Comparison of ENCODE assay signal across 8 cellular contexts in genomic region chr5:90510438-90510837, GRCh38. TPM values are rescaled to one million over a fixed set of nuclear protein-coding genes. Genes with fewer than 3 reads are reported as not detected.
"Had no signal": no experiment of that assay in that cellular context is flagged by ENCODE, and none has a peak within 500 bp of the region (broad histone marks: within the 10 kb centered on the region; RNA-seq: fewer than 3 reads in every experiment).

No MANE protein-coding gene starts in this region.

- ATAC-seq: GM12878 had no signal

- DNase-seq: GDM1, GF-D8 had no signal

- H3K4me3 ChIP-seq: GM12878 had no signal

- FAIRE-seq: G401.6, GM12878, GM12891, GM18507, GM19239 had no signal

RNA-seq across cellular contexts. Expression of gene ADGRV1, which starts 48.2 kb away (rescaled TPM):
- total RNA-seq: G401 had no signal
